In genomic region chr5:67963789-67964519, GRCh38 we compare ENCODE assay signal across 19 cellular contexts.
A peak's percentile ranks its signal among the peaks of the same experiment; 100 is the strongest.
DNase-seq lines count a peak whose midpoint lies in the region; ATAC-seq, FAIRE-seq and TF ChIP-seq lines count a peak whose summit lies in the region.
"Had no signal": no experiment of that assay in that cellular context is flagged by ENCODE, and none has a peak within 500 bp of the region (broad histone marks: within the 10 kb centered on the region; RNA-seq: fewer than 3 reads in every experiment).

No MANE protein-coding gene starts in this region.

- peak overlapping the region; percentile 91 for H3K27ac Mint-ChIP-seq in type B pancreatic cell
- H3K27ac Mint-ChIP-seq: activated CD4-positive, alpha-beta T cell treated with anti-CD3 and anti-CD28 coated beads for 36 hours; stimulated activated naive B cell treated with anti-CD40 and anti-IgM and Interleukin-4, amounts not matched to agents 10 μg/mL and 1 μg/mL and 100 μg/mL, for 72 hours had no signal

- TF ChIP-seq CTCF in bronchial epithelial cell (IDR thresholded peaks at IDR 0.05; ENCODE audit: insufficient read depth, low read length, severe bottlenecking) (no peak), lung (IDR thresholded peaks at IDR 0.05; ENCODE audit: control extremely low read depth, extremely low read depth) (no peak), type B pancreatic cell (conservative IDR thresholded peaks at IDR 0.05) (no peak)

- H3K9me3 ChIP-seq in lung (ENCODE audit: control insufficient read depth in 2 of 2, insufficient read depth in 1 of 2, low read length in 1 of 2) = no peaks in the 10 kb centered on the region
- H3K9me3 ChIP-seq: tibial nerve had no signal

- H3K9me3 Mint-ChIP-seq in type B pancreatic cell = peaks cover 20% of the 10 kb centered on the region
- H3K9me3 Mint-ChIP-seq: naive B cell; stimulated activated naive B cell treated with anti-CD40 and anti-IgM and Interleukin-4, amounts not matched to agents 10 μg/mL and 1 μg/mL and 100 μg/mL, for 72 hours had no signal

- H3K4me3 ChIP-seq in bronchial epithelial cell (ENCODE audit: low read depth, low read length) (no peak overlapping the region), lung (no peak overlapping the region)
- H3K4me3 ChIP-seq: dorsolateral prefrontal cortex, tibial nerve had no signal

- H3K4me1 ChIP-seq in lung (ENCODE audit: control insufficient read depth in 2 of 2, insufficient read depth in 2 of 2, low read length in 2 of 2) = peaks cover 2 to 3% of the 10 kb centered on the region in 2 donors

- no peaks in the 10 kb centered on the region for H3K36me3 Mint-ChIP-seq in type B pancreatic cell
- H3K36me3 Mint-ChIP-seq: naive B cell; stimulated activated naive B cell treated with anti-CD40 and anti-IgM and Interleukin-4, amounts not matched to agents 10 μg/mL and 1 μg/mL and 100 μg/mL, for 72 hours had no signal

- H3K27me3 Mint-ChIP-seq in type B pancreatic cell = no peaks in the 10 kb centered on the region
- H3K27me3 Mint-ChIP-seq: activated CD4-positive, alpha-beta T cell treated with anti-CD3 and anti-CD28 coated beads for 36 hours had no signal

- peaks cover 25% of the 10 kb centered on the region for H3K4me1 Mint-ChIP-seq in type B pancreatic cell (ENCODE audit: unreplicated experiment)
- H3K4me1 Mint-ChIP-seq: activated CD4-positive, alpha-beta T cell treated with anti-CD3 and anti-CD28 coated beads for 36 hours; naive B cell; stimulated activated naive B cell treated with anti-CD40 and anti-IgM and Interleukin-4, amounts not matched to agents 10 μg/mL and 1 μg/mL and 100 μg/mL, for 72 hours had no signal

- H3K36me3 ChIP-seq in bronchial epithelial cell (ENCODE audit: control insufficient read depth, insufficient read depth, low read length) (no peaks in the 10 kb centered on the region), lung (ENCODE audit: control insufficient read depth in 2 of 2, insufficient read depth in 2 of 2, low read length in 2 of 2) (no peaks in the 10 kb centered on the region)
- H3K36me3 ChIP-seq: tibial nerve had no signal

- WGBS in lung, 2 donors = 87 to 88% methylated on average over 4 of the region's 4 CpGs

- peak; percentile 34 for ATAC-seq in lung (ENCODE audit: insufficient read depth, low FRiP score)
- no peak for ATAC-seq in GM19467 (IDR thresholded peaks at IDR 0.05; ENCODE audit: unreplicated experiment)
- ATAC-seq: activated CD4-positive, alpha-beta T cell treated with anti-CD3 and anti-CD28 coated beads for 36 hours; stimulated activated naive B cell treated with anti-CD40 and anti-IgM and Interleukin-4, amounts not matched to agents 10 μg/mL and 1 μg/mL and 100 μg/mL, for 72 hours had no signal

- H3K4me3 Mint-ChIP-seq in type B pancreatic cell = peak overlapping the region; percentile 75
- H3K4me3 Mint-ChIP-seq: activated CD4-positive, alpha-beta T cell treated with anti-CD3 and anti-CD28 coated beads for 36 hours; naive B cell; stimulated activated naive B cell treated with anti-CD40 and anti-IgM and Interleukin-4, amounts not matched to agents 10 μg/mL and 1 μg/mL and 100 μg/mL, for 72 hours had no signal

- DNase-seq in NCI-H748 (lab: John Stamatoyannopoulos, UW; ENCODE audit: unreplicated experiment) = peak; percentile 25
- no peak for DNase-seq in NCI-H748 treated with DMSO at 0.1 percent for 48 hours (lab: John Stamatoyannopoulos, UW)
- peak; percentile 60 for DNase-seq in bronchial epithelial cell (ENCODE audit: low read depth)
- no peak for DNase-seq in lung (ENCODE audit: low spot score)
- DNase-seq in type B pancreatic cell (ENCODE audit: extremely low spot score, unreplicated experiment) = no peak
- no peak for DNase-seq in globus pallidus (ENCODE audit: low spot score)
- DNase-seq in NCI-H345 (lab: John Stamatoyannopoulos, UW) = no peak
- DNase-seq: activated CD4-positive, alpha-beta T cell treated with anti-CD3 and anti-CD28 coated beads for 36 hours; activated effector memory CD4-positive, alpha-beta T cell treated with Interleukin-2 at 50 U/mL for 16 hours; COR-L47; dorsolateral prefrontal cortex; EL; naive B cell; NCI-H226; NK-92 treated with Interleukin-12 subunit alpha and Interleukin-12 subunit beta, amount 100 ng/mL, for 24 hours; stimulated activated naive B cell treated with anti-CD40 and anti-IgM and Interleukin-4, amounts not matched to agents 10 μg/mL and 1 μg/mL and 100 μg/mL, for 72 hours had no signal

- no peak for FAIRE-seq in bronchial epithelial cell (lab: Jason Lieb, UNC)

- no peak overlapping the region for H3K27ac ChIP-seq in lung (ENCODE audit: low read depth in 1 of 2, low read length in 1 of 2)
- H3K27ac ChIP-seq: 22Rv1, dorsolateral prefrontal cortex, tibial nerve had no signal

- H3K27me3 ChIP-seq in bronchial epithelial cell (ENCODE audit: control insufficient read depth, insufficient read depth, low read length) (no peaks in the 10 kb centered on the region), lung (ENCODE audit: control insufficient read depth, insufficient read depth) (no peaks in the 10 kb centered on the region)
- H3K27me3 ChIP-seq: dorsolateral prefrontal cortex, tibial nerve had no signal

Comparison
In these comparisons a context has a peak if more than half of its experiments do, and no peak if none do; other contexts are left out.
1. DNase-seq: peak in NCI-H748 (single experiment) and bronchial epithelial cell (single experiment); none in NCI-H748 treated with DMSO at 0.1 percent for 48 hours (single experiment), lung (single experiment), type B pancreatic cell (single experiment), globus pallidus (single experiment) and NCI-H345 (single experiment).